Comparison of ENCODE assay signal across 7 cellular contexts in genomic region chr1:42931108-42931539, GRCh38. TPM values are rescaled to one million over a fixed set of nuclear protein-coding genes. Genes with fewer than 3 reads are reported as not detected.
DNase-seq lines count a peak whose midpoint lies in the region; TF ChIP-seq lines count a peak whose summit lies in the region.

No MANE protein-coding gene starts in this region.

- H3K9ac ChIP-seq in HUES64 (ENCODE audit: low read depth, low read length), result no peak overlapping the region

- TF ChIP-seq EP300 in suprapubic skin (IDR thresholded peaks at IDR 0.05), result no peak

- H3K27me3 ChIP-seq in HUES64 (ENCODE audit: insufficient read depth, low read length) (no peaks in the 10 kb centered on the region), brain microvascular endothelial cell (replicated peaks) (no peaks in the 10 kb centered on the region), layer of hippocampus (ENCODE audit: control insufficient read depth, insufficient read depth, low read length) (no peaks in the 10 kb centered on the region), suprapubic skin (no peaks in the 10 kb centered on the region)

- H3K9me3 ChIP-seq in HUES64 (ENCODE audit: insufficient read depth, low read depth, low read length) (no peaks in the 10 kb centered on the region), suprapubic skin (no peaks in the 10 kb centered on the region)

- TF ChIP-seq CTCF in brain microvascular endothelial cell (IDR thresholded peaks at IDR 0.05; ENCODE audit: low read depth, low read length, missing control alignments) (peak; percentile 81), suprapubic skin (IDR thresholded peaks at IDR 0.05) (peak; percentile 36 to 45)

- H3K4me1 ChIP-seq in HUES64 (ENCODE audit: insufficient read depth, low read length) (peaks cover 16% of the 10 kb centered on the region; the same call in 1 of the 2 replicates), suprapubic skin (peaks cover 54% of the 10 kb centered on the region)

- peaks cover 61% of the 10 kb centered on the region for H3K36me3 Mint-ChIP-seq in T-helper 1 cell treated with Interleukin-12 subunit alpha and Interleukin-12 subunit beta and Interleukin-4 antibody, amounts not matched to agents 30 μg/mL and 1 μg/mL, for 36 hours (ENCODE audit: low read depth)

- 0 out of 2 replicates have a peak overlapping the region, but pooled peaks have one; percentile 27 for H3K27ac ChIP-seq in HUES64 (ENCODE audit: low read depth, low read length)
- no peak overlapping the region for H3K27ac ChIP-seq in brain microvascular endothelial cell
- peak overlapping the region; percentile 31 for H3K27ac ChIP-seq in layer of hippocampus (ENCODE audit: low read depth, low read length)
- peak overlapping the region; percentile 75 for H3K27ac ChIP-seq in suprapubic skin

- in situ Hi-C loops in brain microvascular endothelial cell (cut with HindIII; ENCODE audit: low pct_ligation_motif_present, low sequenced_read_pairs), result no loop called here

- peak overlapping the region; percentile 95 for H3K27ac Mint-ChIP-seq in T-helper 1 cell treated with Interleukin-12 subunit alpha and Interleukin-12 subunit beta and Interleukin-4 antibody, amounts not matched to agents 30 μg/mL and 1 μg/mL, for 36 hours

- 83% methylated on average over 7 of the region's 7 CpGs for WGBS in HUES64
- WGBS in suprapubic skin, result 78% methylated on average over 7 of the region's 7 CpGs

- no peaks in the 10 kb centered on the region for H3K27me3 Mint-ChIP-seq in T-helper 1 cell treated with Interleukin-12 subunit alpha and Interleukin-12 subunit beta and Interleukin-4 antibody, amounts not matched to agents 30 μg/mL and 1 μg/mL, for 36 hours (ENCODE audit: low read depth)

- H3K4me1 Mint-ChIP-seq in T-helper 1 cell treated with Interleukin-12 subunit alpha and Interleukin-12 subunit beta and Interleukin-4 antibody, amounts not matched to agents 30 μg/mL and 1 μg/mL, for 36 hours (ENCODE audit: low read depth), result peaks cover 68% of the 10 kb centered on the region

- H3K4me3 ChIP-seq in HUES64 (ENCODE audit: low read length), result no peak overlapping the region
- no peak overlapping the region for H3K4me3 ChIP-seq in brain microvascular endothelial cell (ENCODE audit: low read depth, low read length)
- H3K4me3 ChIP-seq in suprapubic skin, result no peak overlapping the region

- DNase-seq in EL, result peak; percentile 55
- no peak for DNase-seq in brain microvascular endothelial cell
- peak; percentile 59 to 66 for DNase-seq in suprapubic skin (ENCODE audit: low spot score in 2 of 2)
- DNase-seq in NCI-H1930 (lab: John Stamatoyannopoulos, UW), result no peak

- H3K36me3 ChIP-seq in HUES64 (ENCODE audit: insufficient read depth, low read length), result peaks cover 99% of the 10 kb centered on the region
- H3K36me3 ChIP-seq in brain microvascular endothelial cell (replicated peaks), result peaks cover 63% of the 10 kb centered on the region
- H3K36me3 ChIP-seq in suprapubic skin, result peaks cover 49% of the 10 kb centered on the region

- H3K4me3 Mint-ChIP-seq in T-helper 1 cell treated with Interleukin-12 subunit alpha and Interleukin-12 subunit beta and Interleukin-4 antibody, amounts not matched to agents 30 μg/mL and 1 μg/mL, for 36 hours, result peak overlapping the region; percentile 79

- no peaks in the 10 kb centered on the region for H3K9me3 Mint-ChIP-seq in T-helper 1 cell treated with Interleukin-12 subunit alpha and Interleukin-12 subunit beta and Interleukin-4 antibody, amounts not matched to agents 30 μg/mL and 1 μg/mL, for 36 hours

- TF ChIP-seq POLR2A in suprapubic skin (IDR thresholded peaks at IDR 0.05), result no peak

RNA-seq across cellular contexts. Expression of gene SLC2A1, which starts 27.5 kb away (rescaled TPM):
- 201 TPM for polyA plus RNA-seq in HUES64 (2013, experiment 1 of 2)
- 227 TPM for polyA plus RNA-seq in HUES64 (2013, experiment 2 of 2)
- 1,000 to 10,000 TPM in 1 of 4 donors, 100 to 1,000 TPM in 3; 466 to 1,239 (median 686) TPM for total RNA-seq in suprapubic skin

Comparison
In these comparisons a context has a peak if more than half of its experiments do, and no peak if none do; other contexts are left out.
1. DNase-seq: peak in EL (single experiment) and suprapubic skin (2 of 2); none in brain microvascular endothelial cell (single experiment) and NCI-H1930 (0 of 2).